ENCODE assay signal across 8 cellular contexts in genomic region chrX:319579-320125, GRCh38. TPM values are rescaled to one million over a fixed set of nuclear protein-coding genes. Genes with fewer than 3 reads are reported as not detected.
DNase-seq lines count a peak whose midpoint lies in the region; ATAC-seq and TF ChIP-seq lines count a peak whose summit lies in the region.

No MANE protein-coding gene starts in this region.

- TF ChIP-seq POLR2A in sigmoid colon (IDR thresholded peaks at IDR 0.05): no peak

- H3K36me3 ChIP-seq in GM23248 (ENCODE audit: low read depth) (no peaks in the 10 kb centered on the region), left ventricle myocardium inferior (peaks cover 18% of the 10 kb centered on the region), sigmoid colon (peaks cover 6 to 13% (median 7%) of the 10 kb centered on the region in 4 donors)

- H3K36me3 Mint-ChIP-seq in activated T-cell treated with anti-CD3 and anti-CD28 coated beads, Interleukin-2, amount 50 U/mL, for 4 hours (ENCODE audit: insufficient read depth): no peaks in the 10 kb centered on the region

- no peak for TF ChIP-seq EP300 in sigmoid colon (IDR thresholded peaks at IDR 0.05)

- H3K27me3 ChIP-seq in GM23248 (replicated peaks; ENCODE audit: insufficient read depth) (no peaks in the 10 kb centered on the region), left ventricle myocardium inferior (ENCODE audit: low read depth) (peaks cover 7% of the 10 kb centered on the region), sigmoid colon (peaks cover 5 to 20% (median 16%) of the 10 kb centered on the region in 3 donors)

- H3K9me3 ChIP-seq in GM23248 (ENCODE audit: low read depth) (no peaks in the 10 kb centered on the region), left ventricle myocardium inferior (replicated peaks) (no peaks in the 10 kb centered on the region), sigmoid colon (no peaks in the 10 kb centered on the region)

- peak overlapping the region; percentile 18; the same call in 1 of the 2 replicates for H3K27ac ChIP-seq in GM23248
- peak overlapping the region; percentile 82 for H3K27ac ChIP-seq in left ventricle myocardium inferior (replicated peaks)
- peak overlapping the region; percentile 78 to 97 (median 88) for H3K27ac ChIP-seq in sigmoid colon

- no peak for TF ChIP-seq CTCF in left ventricle myocardium inferior (IDR thresholded peaks at IDR 0.05; ENCODE audit: borderline replicate concordance)
- TF ChIP-seq CTCF in sigmoid colon (IDR thresholded peaks at IDR 0.05): no peak

- no peaks in the 10 kb centered on the region for H3K27me3 Mint-ChIP-seq in activated T-cell treated with anti-CD3 and anti-CD28 coated beads, Interleukin-2, amount 50 U/mL, for 4 hours (ENCODE audit: low read depth)

- peak overlapping the region; percentile 69 for H2AFZ ChIP-seq in GM23248

- H3K4me3 ChIP-seq in GM23248 (peak overlapping the region; percentile 77), left ventricle myocardium inferior (peak overlapping the region; percentile 84), sigmoid colon (peak overlapping the region; percentile 71 to 91 (median 82))

- H3K4me1 ChIP-seq in GM23248 (ENCODE audit: insufficient read depth) (no peaks in the 10 kb centered on the region), left ventricle myocardium inferior (peaks cover 27% of the 10 kb centered on the region), sigmoid colon (peaks cover 0 to 40% (median 27%) of the 10 kb centered on the region in 4 donors)

- peak overlapping the region; percentile 85 for H3K4me3 Mint-ChIP-seq in activated T-cell treated with anti-CD3 and anti-CD28 coated beads, Interleukin-2, amount 50 U/mL, for 4 hours

- H3K9me3 Mint-ChIP-seq in activated T-cell treated with anti-CD3 and anti-CD28 coated beads, Interleukin-2, amount 50 U/mL, for 4 hours: no peaks in the 10 kb centered on the region

- H3K4me1 Mint-ChIP-seq in activated T-cell treated with anti-CD3 and anti-CD28 coated beads, Interleukin-2, amount 50 U/mL, for 4 hours (ENCODE audit: low read depth): peaks cover 28% of the 10 kb centered on the region

- peak overlapping the region; percentile 91 for H3K9ac ChIP-seq in GM23248

- peak; percentile 20 for DNase-seq in GM23248
- DNase-seq in activated T-cell treated with anti-CD3 and anti-CD28 coated beads, Interleukin-2, amount 50 U/mL, for 4 hours: no peak
- peak; percentile 34 for DNase-seq in left ventricle myocardium inferior
- no peak for DNase-seq in sigmoid colon
- DNase-seq in NCI-H146 (lab: John Stamatoyannopoulos, UW): no peak
- DNase-seq in NK-92 (lab: John Stamatoyannopoulos, UW; ENCODE audit: unreplicated experiment): no peak
- DNase-seq in NCI-H69 (lab: John Stamatoyannopoulos, UW): no peak

- H4K20me1 ChIP-seq in GM23248 (ENCODE audit: insufficient read depth): no peaks in the 10 kb centered on the region

- no peaks in the 10 kb centered on the region for H3K9me2 ChIP-seq in GM23248 (ENCODE audit: insufficient read depth)

- intact Hi-C loops in left ventricle myocardium inferior (cut with micrococcal nuclease) (no loop called here), sigmoid colon (cut with DNase I) (loop anchor here (2.0 to 5.0 kb wide), 2 partner anchors 37 to 1133 kb away; partner anchors contain the start of gene ASMTL)

- no peak for ATAC-seq in activated T-cell treated with anti-CD3 and anti-CD28 coated beads, Interleukin-2, amount 50 U/mL, for 4 hours
- ATAC-seq in HG03039 (IDR thresholded peaks at IDR 0.05; ENCODE audit: unreplicated experiment): no peak

- 3 to 10% methylated on average over 2 to 22 of the region's 41 CpGs for WGBS in GM23248 (ENCODE audit: low coverage in 1 of 2, low lambda C conversion rate in 2 of 2, missing lambda C conversion rate in 2 of 2), 2 experiments
- 1% methylated on average over 41 of the region's 41 CpGs for WGBS in sigmoid colon, 2 donors

- 0 out of 2 replicates have a peak, but pooled peaks cover 4% of the 10 kb centered on the region for H3F3A ChIP-seq in GM23248 (ENCODE audit: insufficient read depth)

- in situ Hi-C loops in GM23248 (cut with MboI): no loop called here

- peaks cover 12% of the 10 kb centered on the region; the same call in 1 of the 2 replicates for H3K79me2 ChIP-seq in GM23248 (ENCODE audit: insufficient read depth)

- H3K4me2 ChIP-seq in GM23248 (ENCODE audit: unreplicated experiment): peak overlapping the region; percentile 94

RNA-seq across cellular contexts. Expression of gene GTPBP6, which starts 1.1 kb away (rescaled TPM):
- 32.4 and 34.5 TPM in 2 replicates for total RNA-seq in GM23248 (2014; rRNA removed; shearing (Covaris generic))
- 28.1 TPM in 2 replicates for polyA plus RNA-seq in GM23248 (2016; fragmentation: Nextera tagmentation; extraction: Ambion mirVana)
- 100 to 1,000 TPM; 123 to 142 (median 134) TPM for total RNA-seq in activated T-cell treated with anti-CD3 and anti-CD28 coated beads, Interleukin-2, amount 50 U/mL, for 4 hours
- 51.1 TPM for total RNA-seq in left ventricle myocardium inferior
- 10 to 100 TPM; 22.4 to 40.3 (median 30.9) TPM for total RNA-seq in sigmoid colon
- polyA plus RNA-seq in sigmoid colon: 10 to 100 TPM; 36.0 to 65.8 (median 36.5) TPM

RNA-seq across cellular contexts. Expression of gene PLCXD1, which starts 38.5 kb away (rescaled TPM):
- total RNA-seq in GM23248 (2014; rRNA removed; shearing (Covaris generic)): 2.1 and 4.3 TPM in 2 replicates
- polyA plus RNA-seq in GM23248 (2016; fragmentation: Nextera tagmentation; extraction: Ambion mirVana) (3.3 and 3.4 TPM in 2 replicates), sigmoid colon (10 to 100 TPM in 1 of 3 donors, 1 to 10 TPM in 2; 5.1 to 29.8 (median 9.6) TPM)
- 10 to 100 TPM; 23.6 to 57.6 (median 24.1) TPM for total RNA-seq in activated T-cell treated with anti-CD3 and anti-CD28 coated beads, Interleukin-2, amount 50 U/mL, for 4 hours
- total RNA-seq in left ventricle myocardium inferior (4.0 TPM), sigmoid colon (1 to 10 TPM; 2.5 to 6.8 (median 3.6) TPM)

Comparison
In these comparisons a context has a peak if more than half of its experiments do, and no peak if none do; other contexts are left out.
1. DNase-seq: peak in GM23248 (single experiment) and left ventricle myocardium inferior (single experiment); none in activated T-cell treated with anti-CD3 and anti-CD28 coated beads, Interleukin-2, amount 50 U/mL, for 4 hours (single experiment), sigmoid colon (single experiment), NCI-H146 (single experiment), NK-92 (single experiment) and NCI-H69 (single experiment).
2. H3K27ac ChIP-seq: peak in every context shown above with its lines; median percentile 88 in sigmoid colon; 82 in left ventricle myocardium inferior; 18 in GM23248.
3. Peak in every context shown above with its lines, with median percentiles within 50 percentile points of each other: H3K4me3 ChIP-seq.